8 cellular contexts compared by ENCODE assay signal in genomic region chr19:39444598-39445257, GRCh38. TPM values are rescaled to one million over a fixed set of nuclear protein-coding genes. Genes with fewer than 3 reads are reported as not detected.
DNase-seq lines count a peak whose midpoint lies in the region; ATAC-seq, FAIRE-seq and TF ChIP-seq lines count a peak whose summit lies in the region.

No MANE protein-coding gene starts in this region.

- H3K27ac Mint-ChIP-seq in CD14-positive monocyte (peak overlapping the region; percentile 89 to 100 (median 99)), mesothelial cell of epicardium (peak overlapping the region; percentile 97)

- H3K4me3 Mint-ChIP-seq in CD14-positive monocyte = peak overlapping the region; percentile 97 to 98
- H3K4me3 Mint-ChIP-seq in mesothelial cell of epicardium = peak overlapping the region; percentile 92

- H3K4me3 ChIP-seq in coronary artery = peak overlapping the region; percentile 73

- H3K36me3 Mint-ChIP-seq in CD14-positive monocyte = peaks cover 16 to 20% of the 10 kb centered on the region in 2 donors
- H3K36me3 Mint-ChIP-seq in mesothelial cell of epicardium = peaks cover 14% of the 10 kb centered on the region

- no peak for ATAC-seq in GM19328 (IDR thresholded peaks at IDR 0.05; ENCODE audit: unreplicated experiment)

- H3K4me1 Mint-ChIP-seq in CD14-positive monocyte = peaks cover 53% of the 10 kb centered on the region
- H3K4me1 Mint-ChIP-seq in mesothelial cell of epicardium = peaks cover 26% of the 10 kb centered on the region

- H3K27ac ChIP-seq in coronary artery = peak overlapping the region; percentile 93 to 98

- intact Hi-C loops in CD14-positive monocyte (cut with micrococcal nuclease) = loop anchor here (2.0 to 10.0 kb wide), 3 partner anchors 58 to 93 kb away; partner anchors contain the start of gene EID2B (in 1 of the 2)

- TF ChIP-seq CTCF in CD14-positive monocyte (IDR thresholded peaks at IDR 0.05) (no peak), coronary artery (IDR thresholded peaks at IDR 0.05) (no peak), mesothelial cell of epicardium (IDR thresholded peaks at IDR 0.05; ENCODE audit: unreplicated experiment) (no peak), D721Med (IDR thresholded peaks at IDR 0.05; ENCODE audit: insufficient read depth, missing control alignments) (no peak)

- no peak for TF ChIP-seq POLR2A in GM12892 (IDR thresholded peaks at IDR 0.05; ENCODE audit: low read depth, low read length)

- peaks cover 0 to 3% (median 0%) of the 10 kb centered on the region in 7 donors for H3K9me3 Mint-ChIP-seq in CD14-positive monocyte
- H3K9me3 Mint-ChIP-seq in mesothelial cell of epicardium = no peaks in the 10 kb centered on the region

- no peak for DNase-seq in CD14-positive monocyte (ENCODE audit: low spot score)
- DNase-seq in M059J (ENCODE audit: low read depth) = peak; percentile 37
- DNase-seq in coronary artery (ENCODE audit: low spot score) = no peak
- DNase-seq in mesothelial cell of epicardium (ENCODE audit: low spot score in 2 of 2, unreplicated experiment in 2 of 2) = no peak
- DNase-seq in D721Med (ENCODE audit: insufficient read length, low spot score) = no peak
- DNase-seq in GM12892 (ENCODE audit: insufficient read length) = no peak
- DNase-seq in stimulated activated naive CD4-positive, alpha-beta T cell treated with Interleukin-2 at 50 U/mL for 16 hours (lab: John Stamatoyannopoulos, UW) = no peak

- no peak for FAIRE-seq in D721Med (lab: Jason Lieb, UNC)
- FAIRE-seq in GM12892 (lab: Jason Lieb, UNC) = no peak

- H3K27me3 Mint-ChIP-seq in CD14-positive monocyte (ENCODE audit: low read depth in 3 of 3) = peaks cover 0 to 5% (median 3%) of the 10 kb centered on the region in 3 donors
- H3K27me3 Mint-ChIP-seq in mesothelial cell of epicardium (ENCODE audit: low read depth) = no peaks in the 10 kb centered on the region

RNA-seq across cellular contexts. Expression of gene SUPT5H, which starts 0.7 kb away (rescaled TPM):
- polyA plus RNA-seq in CD14-positive monocyte = 10 to 100 TPM; 43.6 to 50.7 TPM
- 68.4 and 97.7 TPM in 2 replicates for total RNA-seq in M059J (2014; rRNA removed; shearing (Covaris generic))
- total RNA-seq in mesothelial cell of epicardium = 127 to 136 TPM (median 129 TPM) in 3 replicates
- polyA plus RNA-seq in GM12892 (2012; ENCODE audit: missing spikeins) = 72.1 TPM

RNA-seq across cellular contexts. Expression of gene RPS16, which starts 9.0 kb away (rescaled TPM):
- polyA plus RNA-seq in CD14-positive monocyte = 1,000 to 10,000 TPM in 1 of 2 donors, 100 to 1,000 TPM in 1; 689 to 1,038 TPM
- total RNA-seq in M059J (2014; rRNA removed; shearing (Covaris generic)) = 26.6 and 28.7 TPM in 2 replicates
- total RNA-seq in mesothelial cell of epicardium = 1,616 to 1,722 TPM (median 1,707 TPM) in 3 replicates
- polyA plus RNA-seq in GM12892 (2012; ENCODE audit: missing spikeins) = 4,399 TPM

RNA-seq across cellular contexts. Expression of gene PLEKHG2, which starts 32.3 kb away (rescaled TPM):
- 1 to 10 TPM in 1 of 2 donors, under 1 TPM in 1; 0.73 to 1.2 TPM for polyA plus RNA-seq in CD14-positive monocyte
- total RNA-seq in M059J (2014; rRNA removed; shearing (Covaris generic)) = 8.6 and 11.7 TPM in 2 replicates
- 160 to 172 TPM (median 164 TPM) in 3 replicates for total RNA-seq in mesothelial cell of epicardium
- polyA plus RNA-seq in GM12892 (2012; ENCODE audit: missing spikeins) = 14.7 TPM

RNA-seq across cellular contexts. Expression of gene TIMM50, which starts 35.9 kb away (rescaled TPM):
- 10 to 100 TPM; 43.8 to 54.6 TPM for polyA plus RNA-seq in CD14-positive monocyte
- 88.1 and 93.0 TPM in 2 replicates for total RNA-seq in M059J (2014; rRNA removed; shearing (Covaris generic))
- total RNA-seq in mesothelial cell of epicardium = 69.3 to 78.9 TPM (median 70.7 TPM) in 3 replicates
- polyA plus RNA-seq in GM12892 (2012; ENCODE audit: missing spikeins) = 72.3 TPM

RNA-seq across cellular contexts. Expression of gene ZFP36, which starts 38.1 kb away (rescaled TPM):
- polyA plus RNA-seq in CD14-positive monocyte = 100 to 1,000 TPM; 473 to 632 TPM
- total RNA-seq in M059J (2014; rRNA removed; shearing (Covaris generic)) = 6.0 and 10.8 TPM in 2 replicates
- 111 to 113 TPM (median 111 TPM) in 3 replicates for total RNA-seq in mesothelial cell of epicardium
- 29.0 TPM for polyA plus RNA-seq in GM12892 (2012; ENCODE audit: missing spikeins)

Comparison
In these comparisons a context has a peak if more than half of its experiments do, and no peak if none do; other contexts are left out.
1. RNA of gene RPS16, which starts 9.0 kb away (total RNA-seq): 1,616 to 1,722 TPM in mesothelial cell of epicardium; 26.6 to 28.7 TPM in M059J; every median in the first group is over 10 times any median in the second.
2. RNA of gene PLEKHG2, which starts 32.3 kb away (total RNA-seq): 160 to 172 TPM in mesothelial cell of epicardium; 8.6 to 11.7 TPM in M059J; every median in the first group is over 10 times any median in the second.